Comparison of ENCODE assay signal across 1 cellular context in the genomic region with DNA sequence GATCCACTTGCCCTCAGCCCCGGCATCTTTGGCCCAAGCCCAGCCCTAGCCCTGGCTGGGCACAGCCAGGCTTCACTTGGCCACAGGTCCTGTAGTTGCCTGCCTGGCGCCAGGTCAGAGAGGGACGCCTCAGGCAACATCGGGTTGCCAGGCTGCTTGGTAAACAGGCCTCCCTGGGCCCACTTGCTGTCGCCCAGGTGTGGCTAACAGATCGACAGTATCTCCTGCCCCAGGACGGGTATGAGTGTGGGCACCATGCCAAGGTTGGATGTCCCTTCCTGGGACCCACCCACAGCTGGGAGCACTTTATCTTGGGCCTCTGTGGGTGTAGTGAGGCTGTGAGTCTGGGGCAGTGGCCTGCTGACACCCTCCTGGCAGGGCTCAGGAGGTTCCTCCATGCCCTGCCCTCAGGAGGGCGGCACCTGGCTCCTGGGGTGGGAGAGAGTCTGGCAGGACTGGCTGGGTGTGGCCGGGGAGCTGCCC.
TF ChIP-seq lines count a peak whose summit lies in the region.

No MANE protein-coding gene starts in this region.

TF ChIP-seq in GM12891, 5 proteins besides CTCF, POLR2A, EP300 and RAD21 (continued from another document):
- TF ChIP-seq POU2F2 (IDR thresholded peaks at IDR 0.05; ENCODE audit: low read depth, low read length): no peak
- TF ChIP-seq POLR2AphosphoS5 (IDR thresholded peaks at IDR 0.05; ENCODE audit: low read depth, low read length): no peak
- TF ChIP-seq TAF1 (IDR thresholded peaks at IDR 0.05; ENCODE audit: low read depth, low read length): no peak
- no peak for TF ChIP-seq SPI1 (IDR thresholded peaks at IDR 0.05; ENCODE audit: low read depth, low read length)
